In genomic region chr3:48859188-48859587, GRCh38 we compare ENCODE assay signal across 14 cellular contexts.
"Had no signal": no experiment of that assay in that cellular context is flagged by ENCODE, and none has a peak within 500 bp of the region (broad histone marks: within the 10 kb centered on the region; RNA-seq: fewer than 3 reads in every experiment).

No MANE protein-coding gene starts in this region.

- H3K9me3 ChIP-seq: pancreas, uterus had no signal

- H3K27ac ChIP-seq: brain microvascular endothelial cell, pancreas, uterus had no signal

- H3K4me1 Mint-ChIP-seq: activated B cell treated with CpG ODN at 0.5 μM for 24 hours; naive thymus-derived CD8-positive, alpha-beta T cell; stimulated activated memory B cell treated with anti-CD40 and anti-IgM and Interleukin-4, amounts not matched to agents 10 μg/mL and 1 μg/mL and 100 μg/mL, for 72 hours had no signal

- H3K4me3 Mint-ChIP-seq: activated B cell treated with CpG ODN at 0.5 μM for 24 hours; activated CD4-positive, alpha-beta T cell treated with anti-CD3 and anti-CD28 coated beads, Interleukin-2, amount 10 ng/mL, durations not matched to agents 7 days and 5 days; activated naive CD8-positive, alpha-beta T cell treated with anti-CD3 and anti-CD28 coated beads for 36 hours; activated T-cell treated with anti-CD3 and anti-CD28 coated beads, Interleukin-2, amount 50 U/mL, for 72 hours; naive thymus-derived CD8-positive, alpha-beta T cell; stimulated activated memory B cell treated with anti-CD40 and anti-IgM and Interleukin-4, amounts not matched to agents 10 μg/mL and 1 μg/mL and 100 μg/mL, for 72 hours had no signal

- H3K27me3 Mint-ChIP-seq: activated B cell treated with CpG ODN at 0.5 μM for 24 hours; activated CD4-positive, alpha-beta T cell treated with anti-CD3 and anti-CD28 coated beads, Interleukin-2, amount 10 ng/mL, durations not matched to agents 7 days and 5 days; activated naive CD8-positive, alpha-beta T cell treated with anti-CD3 and anti-CD28 coated beads for 36 hours; naive thymus-derived CD8-positive, alpha-beta T cell; stimulated activated memory B cell treated with anti-CD40 and anti-IgM and Interleukin-4, amounts not matched to agents 10 μg/mL and 1 μg/mL and 100 μg/mL, for 72 hours had no signal

- DNase-seq: activated B cell treated with CpG ODN at 0.5 μM for 24 hours; activated CD4-positive, alpha-beta T cell treated with anti-CD3 and anti-CD28 coated beads, Interleukin-2, amount 10 ng/mL, durations not matched to agents 7 days and 5 days; activated CD8-positive, alpha-beta memory T cell treated with anti-CD3 and anti-CD28 coated beads, Interleukin-2, amount 50 U/mL, for 48 hours; activated gamma-delta T cell treated with Interleukin-2 at 50 U/mL for 16 hours; activated naive CD8-positive, alpha-beta T cell treated with anti-CD3 and anti-CD28 coated beads for 36 hours; activated T-cell treated with anti-CD3 and anti-CD28 coated beads, Interleukin-2, amount 50 U/mL, for 72 hours; brain microvascular endothelial cell; cerebellar nuclear complex; dermis blood vessel endothelial cell; islet precursor cell; naive thymus-derived CD8-positive, alpha-beta T cell; pancreas; uterus had no signal

- ATAC-seq: activated T-cell treated with anti-CD3 and anti-CD28 coated beads, Interleukin-2, amount 50 U/mL, for 72 hours; naive thymus-derived CD8-positive, alpha-beta T cell; stimulated activated memory B cell treated with anti-CD40 and anti-IgM and Interleukin-4, amounts not matched to agents 10 μg/mL and 1 μg/mL and 100 μg/mL, for 72 hours had no signal

- H3K27ac Mint-ChIP-seq: activated B cell treated with CpG ODN at 0.5 μM for 24 hours; activated CD4-positive, alpha-beta T cell treated with anti-CD3 and anti-CD28 coated beads, Interleukin-2, amount 10 ng/mL, durations not matched to agents 7 days and 5 days; activated naive CD8-positive, alpha-beta T cell treated with anti-CD3 and anti-CD28 coated beads for 36 hours; activated T-cell treated with anti-CD3 and anti-CD28 coated beads, Interleukin-2, amount 50 U/mL, for 72 hours; stimulated activated memory B cell treated with anti-CD40 and anti-IgM and Interleukin-4, amounts not matched to agents 10 μg/mL and 1 μg/mL and 100 μg/mL, for 72 hours had no signal

- H3K9me3 Mint-ChIP-seq: activated B cell treated with CpG ODN at 0.5 μM for 24 hours; activated CD4-positive, alpha-beta T cell treated with anti-CD3 and anti-CD28 coated beads, Interleukin-2, amount 10 ng/mL, durations not matched to agents 7 days and 5 days; activated naive CD8-positive, alpha-beta T cell treated with anti-CD3 and anti-CD28 coated beads for 36 hours; activated T-cell treated with anti-CD3 and anti-CD28 coated beads, Interleukin-2, amount 50 U/mL, for 72 hours; naive thymus-derived CD8-positive, alpha-beta T cell; stimulated activated memory B cell treated with anti-CD40 and anti-IgM and Interleukin-4, amounts not matched to agents 10 μg/mL and 1 μg/mL and 100 μg/mL, for 72 hours had no signal

- H3K36me3 ChIP-seq: uterus had no signal

- H3K4me1 ChIP-seq: pancreas, uterus had no signal

- H3K4me3 ChIP-seq: pancreas, uterus had no signal

- H3K27me3 ChIP-seq: brain microvascular endothelial cell, pancreas, uterus had no signal
